Comparison of ENCODE assay signal across 8 cellular contexts in the genomic region with DNA sequence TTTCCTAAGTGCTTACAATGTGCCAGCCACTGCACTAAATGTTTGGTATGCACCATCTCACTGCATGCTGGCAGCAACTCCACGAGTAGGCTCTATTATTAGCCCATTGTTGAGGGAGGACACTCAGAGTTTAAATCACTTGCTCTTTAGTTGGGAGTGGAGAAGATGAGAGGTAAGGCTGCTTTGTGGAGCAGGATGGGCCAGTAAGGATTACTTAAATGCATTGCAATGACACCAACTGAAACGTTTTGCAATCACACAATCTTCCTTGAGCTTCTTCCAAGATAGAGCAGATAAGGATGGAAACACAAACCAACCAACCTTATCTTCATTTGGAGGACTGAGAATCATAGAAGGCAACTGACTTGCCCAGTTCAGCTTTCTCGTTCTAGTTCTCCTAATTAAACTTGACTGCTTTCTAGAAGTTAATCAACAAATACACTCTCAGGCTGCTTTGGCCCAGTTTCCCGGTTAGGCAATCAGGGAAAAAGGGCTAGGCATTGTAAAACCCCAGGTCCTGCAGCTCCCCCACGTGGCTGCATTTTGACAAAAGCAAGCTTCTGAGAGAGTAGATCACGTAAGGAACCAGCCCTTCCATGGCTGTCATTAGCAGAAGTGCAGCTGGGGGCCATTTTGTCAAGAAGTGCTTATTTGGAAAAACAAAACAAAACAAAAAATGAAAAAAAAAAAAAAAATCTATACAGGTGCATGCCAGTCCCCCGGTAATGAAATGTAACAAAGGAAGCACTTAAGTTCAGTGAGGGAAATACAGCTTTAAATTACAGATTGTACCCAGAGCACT.
DNase-seq lines count a peak whose midpoint lies in the region; ATAC-seq, FAIRE-seq and TF ChIP-seq lines count a peak whose summit lies in the region.

No MANE protein-coding gene starts in this region.

- intact Hi-C loops in GM12878 (cut with micrococcal nuclease; ENCODE audit: unreplicated experiment): loop anchor here (1.0 to 5.0 kb wide), 4 partner anchors 24 to 722 kb away; no protein-coding TSS in a partner anchor

- in situ Hi-C loops in GM12878 (cut with MboI): loop anchor here (5.0 kb wide), 4 partner anchors 123 to 527 kb away; no protein-coding TSS in a partner anchor

- no peaks in the 10 kb centered on the region for H3K27me3 ChIP-seq in GM06990 (replicated peaks; ENCODE audit: control insufficient read depth, insufficient read depth, low read length)
- H3K27me3 ChIP-seq in GM12878 (replicated peaks in 1 of 2; ENCODE audit: control insufficient read depth in 2 of 2, insufficient read depth in 2 of 2, low read length in 1 of 2): no peaks in the 10 kb centered on the region
- H3K27me3 ChIP-seq in iPS DF 6.9 (ENCODE audit: control insufficient read depth, insufficient read depth, low read length): no peaks in the 10 kb centered on the region
- H3K27me3 ChIP-seq in skeletal muscle tissue (ENCODE audit: control insufficient read depth in 3 of 3, insufficient read depth in 3 of 3, low read length in 3 of 3): peaks cover 0 to 2% (median 0%) of the 10 kb centered on the region in 3 donors

- RAD21 ChIA-PET in GM12878 (lab: Charles Lee; ENCODE audit: unreplicated experiment): interaction anchor here (0.6 to 18.3 kb wide), 54 partner anchors 9 to 964 kb away, joined by 3 to 394 read pairs (median 5); no protein-coding TSS in a partner anchor

- DNase-seq in GM06990 (ENCODE audit: extremely low read depth, insufficient read length) (peak; percentile 61), HEK293T (ENCODE audit: extremely low spot score) (peak; percentile 79), NAMALWA (ENCODE audit: low spot score) (peak; percentile 93), T-helper 9 cell (peak; percentile 40), GM12878 (ENCODE audit: low read depth, low spot score) (peak; percentile 93), iPS DF 6.9 (ENCODE audit: low read depth, low spot score) (peak; percentile 91), GM19240 (ENCODE audit: insufficient read length, low spot score) (no peak)

- H3K9me3 ChIP-seq in GM12878 (replicated peaks; ENCODE audit: control insufficient read depth, insufficient read depth, low read length) (no peaks in the 10 kb centered on the region), iPS DF 6.9 (ENCODE audit: control insufficient read depth, insufficient read depth, low read length) (no peaks in the 10 kb centered on the region), skeletal muscle tissue (ENCODE audit: control insufficient read depth in 3 of 3, low read length in 3 of 3) (no peaks in the 10 kb centered on the region)

- peak; percentile 41 for FAIRE-seq in GM12878 (lab: Jason Lieb, UNC)

- peak overlapping the region; percentile 81 for H2AFZ ChIP-seq in GM12878 (ENCODE audit: control insufficient read depth, low read depth, low read length)

- peak; percentile 98 for TF ChIP-seq RAD21 in GM12878 (IDR thresholded peaks at IDR 0.05; ENCODE audit: insufficient read depth, low read depth, low read length)

- peak overlapping the region; percentile 58 for H3K9ac ChIP-seq in GM12878 (ENCODE audit: control insufficient read depth, insufficient read depth, low read length)
- H3K9ac ChIP-seq in skeletal muscle tissue (ENCODE audit: low read depth in 1 of 3, low read length in 3 of 3): peak overlapping the region in 2 of 3 donors; percentile 54 to 65

- TF ChIP-seq CTCF in GM06990 (IDR thresholded peaks at IDR 0.05; ENCODE audit: insufficient read depth, low read length, poor library complexity, severe bottlenecking) (peak; percentile 77), GM12878 (IDR thresholded peaks at IDR 0.05 in 2 of 3, conservative IDR thresholded peaks at IDR 0.05 in 1 of 3; ENCODE audit: control insufficient read depth in 2 of 3, extremely low read depth in 1 of 3, insufficient read depth in 1 of 3, low read depth in 3 of 3, low read length in 3 of 3) (peak; percentile 70 to 96 (median 83))

- 0 out of 4 replicates have a peak, but pooled peaks of 1 of the 2 experiments have one; percentile 10 for TF ChIP-seq EP300 in GM12878 (IDR thresholded peaks at IDR 0.05; ENCODE audit: borderline replicate concordance in 1 of 2, control insufficient read depth in 1 of 2, low read depth in 2 of 2, low read length in 2 of 2)

- H3K4me3 ChIP-seq in GM06990 (replicated peaks; ENCODE audit: low read depth, low read length) (peak overlapping the region; percentile 47), GM12878 (0 out of 2 replicates have a peak overlapping the region, but pooled peaks have one; percentile 63), iPS DF 6.9 (ENCODE audit: low read length) (no peak overlapping the region), skeletal muscle tissue (ENCODE audit: low read length in 3 of 3) (peak overlapping the region; percentile 40 to 64 (median 60))

- peaks cover 5% of the 10 kb centered on the region for H3K79me2 ChIP-seq in GM12878 (ENCODE audit: control insufficient read depth, insufficient read depth, low read length)

- CTCF ChIA-PET in HEK293T (lab: Yijun Ruan, JAX) (interaction anchor here (0.6 to 1.5 kb wide), 7 partner anchors 22 to 393 kb away, joined by 3 to 9 read pairs (median 3); no protein-coding TSS in a partner anchor), GM12878 (lab: Yijun Ruan, JAX) (interaction anchor here (0.7 to 20.5 kb wide), 49 partner anchors 8 to 723 kb away, joined by 3 to 258 read pairs (median 4); no protein-coding TSS in a partner anchor)

- ATAC-seq in GM12878: peak; percentile 81

- POLR2A ChIA-PET in HEK293T (lab: Yijun Ruan, JAX): interaction anchor here (0.6 to 0.8 kb wide), 2 partner anchors 174 to 317 kb away, joined by 3 read pairs; no protein-coding TSS in a partner anchor
- POLR2A ChIA-PET in GM12878 (lab: Charles Lee): interaction anchor here (0.6 to 2.9 kb wide), 10 partner anchors 9 to 345 kb away, joined by 3 to 23 read pairs (median 4); no protein-coding TSS in a partner anchor

- peaks cover 54% of the 10 kb centered on the region for H3K4me1 ChIP-seq in GM12878 (ENCODE audit: control insufficient read depth, insufficient read depth, low read length)
- H3K4me1 ChIP-seq in iPS DF 6.9 (ENCODE audit: control insufficient read depth, insufficient read depth, low read length): peaks cover 4% of the 10 kb centered on the region; the same call in 1 of the 2 replicates
- peaks cover 10 to 29% (median 19%) of the 10 kb centered on the region in 3 donors for H3K4me1 ChIP-seq in skeletal muscle tissue (ENCODE audit: control insufficient read depth in 3 of 3, insufficient read depth in 3 of 3, low read length in 3 of 3)

- no peaks in the 10 kb centered on the region for H4K20me1 ChIP-seq in GM12878 (ENCODE audit: control insufficient read depth, insufficient read depth)

- no peak for TF ChIP-seq POLR2A in GM12878 (IDR thresholded peaks at IDR 0.05; ENCODE audit: low read depth, low read length)

- under 1% methylated on average over 7 of the region's 7 CpGs for WGBS in GM12878 (ENCODE audit: insufficient coverage, insufficient replicate concordance, low lambda C conversion rate, missing lambda C conversion rate)
- WGBS in iPS DF 6.9 (ENCODE audit: insufficient coverage, insufficient read length): no CpG with 5 or more reads among the region's 7 CpGs

- H3K27ac ChIP-seq in GM12878 (ENCODE audit: control insufficient read depth, insufficient read depth): peak overlapping the region; percentile 84
- H3K27ac ChIP-seq in iPS DF 6.9 (ENCODE audit: low read length): no peak overlapping the region
- H3K27ac ChIP-seq in skeletal muscle tissue (ENCODE audit: low read depth, low read length): peak overlapping the region; percentile 77

- SMC1A ChIA-PET in GM12878 (lab: Charles Lee; ENCODE audit: uncharacterized antibody, unreplicated experiment): interaction anchor here (0.5 to 18.6 kb wide), 62 partner anchors 8 to 1628 kb away, joined by 3 to 384 read pairs (median 5); no protein-coding TSS in a partner anchor

- H3K36me3 ChIP-seq in GM06990 (ENCODE audit: control insufficient read depth, insufficient read depth, low read length) (no peaks in the 10 kb centered on the region; the same call in 1 of the 2 replicates), GM12878 (ENCODE audit: control insufficient read depth in 2 of 2, insufficient read depth in 2 of 2, low read length in 1 of 2) (no peaks in the 10 kb centered on the region), iPS DF 6.9 (ENCODE audit: control insufficient read depth, insufficient read depth, low read length) (no peaks in the 10 kb centered on the region), skeletal muscle tissue (ENCODE audit: control insufficient read depth in 3 of 3, insufficient read depth in 3 of 3, low read length in 3 of 3) (no peaks in the 10 kb centered on the region)

- BruUV-seq in GM12878 (replicated peaks; lab: Mats Ljungman, UMichigan): no TSS peak

- peak overlapping the region; percentile 76 for H3K4me2 ChIP-seq in GM12878 (ENCODE audit: control insufficient read depth, insufficient read depth)

TF ChIP-seq in HEK293T, 16 proteins besides CTCF, POLR2A, EP300 and RAD21 (continues in another document):
- TF ChIP-seq ELF4 (IDR thresholded peaks at IDR 0.05) (no peak), SP1 (IDR thresholded peaks at IDR 0.05) (no peak), L3MBTL2 (conservative IDR thresholded peaks at IDR 0.05) (no peak), CTBP1 (IDR thresholded peaks at IDR 0.05; ENCODE audit: borderline replicate concordance) (no peak), SUZ12 (IDR thresholded peaks at IDR 0.05) (no peak), ZNF384 (IDR thresholded peaks at IDR 0.05) (peak; percentile 49; the same call in 1 of the 2 replicates), HDGF (IDR thresholded peaks at IDR 0.05; ENCODE audit: borderline replicate concordance) (no peak), BHLHE40 (IDR thresholded peaks at IDR 0.05; ENCODE audit: borderline replicate concordance) (no peak), NFRKB (IDR thresholded peaks at IDR 0.05) (no peak), FOXA1 (IDR thresholded peaks at IDR 0.05) (no peak), LEF1 (IDR thresholded peaks at IDR 0.05; ENCODE audit: borderline replicate concordance) (no peak), TARDBP (IDR thresholded peaks at IDR 0.05) (no peak)

TF ChIP-seq in GM12878, 131 proteins besides CTCF, POLR2A, EP300 and RAD21 (continues in another document):
- TF ChIP-seq, protein P1, sequence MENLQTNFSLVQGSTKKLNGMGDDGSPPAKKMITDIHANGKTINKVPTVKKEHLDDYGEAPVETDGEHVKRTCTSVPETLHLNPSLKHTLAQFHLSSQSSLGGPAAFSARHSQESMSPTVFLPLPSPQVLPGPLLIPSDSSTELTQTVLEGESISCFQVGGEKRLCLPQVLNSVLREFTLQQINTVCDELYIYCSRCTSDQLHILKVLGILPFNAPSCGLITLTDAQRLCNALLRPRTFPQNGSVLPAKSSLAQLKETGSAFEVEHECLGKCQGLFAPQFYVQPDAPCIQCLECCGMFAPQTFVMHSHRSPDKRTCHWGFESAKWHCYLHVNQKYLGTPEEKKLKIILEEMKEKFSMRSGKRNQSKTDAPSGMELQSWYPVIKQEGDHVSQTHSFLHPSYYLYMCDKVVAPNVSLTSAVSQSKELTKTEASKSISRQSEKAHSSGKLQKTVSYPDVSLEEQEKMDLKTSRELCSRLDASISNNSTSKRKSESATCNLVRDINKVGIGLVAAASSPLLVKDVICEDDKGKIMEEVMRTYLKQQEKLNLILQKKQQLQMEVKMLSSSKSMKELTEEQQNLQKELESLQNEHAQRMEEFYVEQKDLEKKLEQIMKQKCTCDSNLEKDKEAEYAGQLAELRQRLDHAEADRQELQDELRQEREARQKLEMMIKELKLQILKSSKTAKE (IDR thresholded peaks at IDR 0.05; ENCODE audit: low read depth, poor library complexity, severe bottlenecking): peak; percentile 70
- TF ChIP-seq TCF7 (IDR thresholded peaks at IDR 0.05; ENCODE audit: borderline replicate concordance): 0 out of 2 replicates have a peak, but pooled peaks have one; percentile 10
